ENCODE assay signal across 8 cellular contexts in genomic region chr5:141875795-141876627, GRCh38. TPM values are rescaled to one million over a fixed set of nuclear protein-coding genes. Genes with fewer than 3 reads are reported as not detected.
DNase-seq lines count a peak whose midpoint lies in the region; ATAC-seq and TF ChIP-seq lines count a peak whose summit lies in the region.

No MANE protein-coding gene starts in this region.

- DNase-seq in CD8-positive, alpha-beta memory T cell = peak in 1 of 5 donors; percentile 26
- DNase-seq in NCI-H2227 treated with DMSO at 0.1 percent for 48 hours (lab: John Stamatoyannopoulos, UW) (peak; percentile 24), esophagus muscularis mucosa (ENCODE audit: extremely low spot score) (no peak)
- no peak for DNase-seq in activated naive CD4-positive, alpha-beta T cell treated with anti-CD3 and anti-CD28 coated beads for 36 hours
- DNase-seq in stimulated activated naive CD8-positive, alpha-beta T cell treated with anti-CD3 and anti-CD28 coated beads, Interleukin-15, amount 100 ng/mL, for 72 hours = no peak

- H3K4me3 ChIP-seq in CD8-positive, alpha-beta memory T cell (ENCODE audit: low read length) = peak overlapping the region; percentile 28
- peak overlapping the region; percentile 70 to 82 (median 73) for H3K4me3 ChIP-seq in esophagus muscularis mucosa
- H3K4me3 ChIP-seq in neuron (ENCODE audit: low read length) = peak overlapping the region; percentile 56

- H3K9me3 Mint-ChIP-seq in CD8-positive, alpha-beta memory T cell = no peaks in the 10 kb centered on the region
- H3K9me3 Mint-ChIP-seq in activated naive CD4-positive, alpha-beta T cell treated with anti-CD3 and anti-CD28 coated beads for 36 hours = no peaks in the 10 kb centered on the region
- H3K9me3 Mint-ChIP-seq in stimulated activated naive CD8-positive, alpha-beta T cell treated with anti-CD3 and anti-CD28 coated beads, Interleukin-15, amount 100 ng/mL, for 72 hours = no peaks in the 10 kb centered on the region

- peaks cover 27% of the 10 kb centered on the region for H3K4me1 ChIP-seq in CD8-positive, alpha-beta memory T cell (ENCODE audit: insufficient read depth, low read length)
- H3K4me1 ChIP-seq in esophagus muscularis mucosa = peaks cover 57 to 87% (median 68%) of the 10 kb centered on the region in 4 donors
- peaks cover 44% of the 10 kb centered on the region for H3K4me1 ChIP-seq in neuron (ENCODE audit: insufficient read depth, low read length)

- CTCF ChIA-PET in CD8-positive, alpha-beta memory T cell (lab: Charles Lee) = interaction anchor here (0.6 to 9.0 kb wide), 4 partner anchors 48 to 182 kb away, joined by 3 to 184 read pairs (median 69); no protein-coding TSS in a partner anchor
- CTCF ChIA-PET in activated naive CD4-positive, alpha-beta T cell treated with anti-CD3 and anti-CD28 coated beads for 36 hours (lab: Charles Lee) = interaction anchor here (0.7 to 8.6 kb wide), 5 partner anchors 17 to 183 kb away, joined by 3 to 161 read pairs (median 3); no protein-coding TSS in a partner anchor

- peak overlapping the region in 1 of 8 donors; percentile 4 for H3K27ac Mint-ChIP-seq in CD8-positive, alpha-beta memory T cell
- H3K27ac Mint-ChIP-seq in activated naive CD4-positive, alpha-beta T cell treated with anti-CD3 and anti-CD28 coated beads for 36 hours = no peak overlapping the region
- H3K27ac Mint-ChIP-seq in stimulated activated naive CD8-positive, alpha-beta T cell treated with anti-CD3 and anti-CD28 coated beads, Interleukin-15, amount 100 ng/mL, for 72 hours = no peak overlapping the region

- H3K27me3 Mint-ChIP-seq in CD8-positive, alpha-beta memory T cell = peaks cover 52 to 79% of the 10 kb centered on the region in 2 donors
- H3K27me3 Mint-ChIP-seq in activated naive CD4-positive, alpha-beta T cell treated with anti-CD3 and anti-CD28 coated beads for 36 hours (ENCODE audit: low read depth) = peaks cover 51% of the 10 kb centered on the region
- peaks cover 92% of the 10 kb centered on the region for H3K27me3 Mint-ChIP-seq in stimulated activated naive CD8-positive, alpha-beta T cell treated with anti-CD3 and anti-CD28 coated beads, Interleukin-15, amount 100 ng/mL, for 72 hours

- WGBS in esophagus muscularis mucosa = 1% methylated on average over 24 of the region's 65 CpGs

- TF ChIP-seq CTCF in esophagus muscularis mucosa (IDR thresholded peaks at IDR 0.05) = no peak

- ATAC-seq in HG03175 (IDR thresholded peaks at IDR 0.05; ENCODE audit: unreplicated experiment) = no peak
- ATAC-seq in HG03095 (IDR thresholded peaks at IDR 0.05; ENCODE audit: unreplicated experiment) = no peak
- no peak for ATAC-seq in stimulated activated naive CD8-positive, alpha-beta T cell treated with anti-CD3 and anti-CD28 coated beads, Interleukin-15, amount 100 ng/mL, for 72 hours

- POLR2A ChIA-PET in CD8-positive, alpha-beta memory T cell (lab: Charles Lee) = interaction anchor here (0.5 kb wide), 1 partner anchor 284 kb away, joined by 3 read pairs; no protein-coding TSS in a partner anchor

- H3K4me1 Mint-ChIP-seq in CD8-positive, alpha-beta memory T cell = peaks cover 22 to 36% (median 28%) of the 10 kb centered on the region in 3 donors
- peaks cover 19% of the 10 kb centered on the region for H3K4me1 Mint-ChIP-seq in activated naive CD4-positive, alpha-beta T cell treated with anti-CD3 and anti-CD28 coated beads for 36 hours (ENCODE audit: low read depth)
- H3K4me1 Mint-ChIP-seq in stimulated activated naive CD8-positive, alpha-beta T cell treated with anti-CD3 and anti-CD28 coated beads, Interleukin-15, amount 100 ng/mL, for 72 hours = peaks cover 33% of the 10 kb centered on the region

- peak overlapping the region in 5 of 7 donors; percentile 4 to 64 (median 54) for H3K4me3 Mint-ChIP-seq in CD8-positive, alpha-beta memory T cell
- no peak overlapping the region for H3K4me3 Mint-ChIP-seq in activated naive CD4-positive, alpha-beta T cell treated with anti-CD3 and anti-CD28 coated beads for 36 hours
- peak overlapping the region in 1 of 2 donors; percentile 48 for H3K4me3 Mint-ChIP-seq in stimulated activated naive CD8-positive, alpha-beta T cell treated with anti-CD3 and anti-CD28 coated beads, Interleukin-15, amount 100 ng/mL, for 72 hours

- TF ChIP-seq POLR2A in esophagus muscularis mucosa (IDR thresholded peaks at IDR 0.05; ENCODE audit: low read depth) = no peak

- H3K36me3 Mint-ChIP-seq in CD8-positive, alpha-beta memory T cell = no peaks in the 10 kb centered on the region
- no peaks in the 10 kb centered on the region for H3K36me3 Mint-ChIP-seq in activated naive CD4-positive, alpha-beta T cell treated with anti-CD3 and anti-CD28 coated beads for 36 hours (ENCODE audit: low read depth)

- H3K27me3 ChIP-seq in CD8-positive, alpha-beta memory T cell (ENCODE audit: insufficient read depth, low read length, poor library complexity, severe bottlenecking) = peaks cover 70% of the 10 kb centered on the region
- H3K27me3 ChIP-seq in esophagus muscularis mucosa (peaks cover 0 to 73% (median 30%) of the 10 kb centered on the region in 4 donors), neuron (ENCODE audit: insufficient read depth, low read length) (no peaks in the 10 kb centered on the region)

- TF ChIP-seq EP300 in esophagus muscularis mucosa (IDR thresholded peaks at IDR 0.05) = no peak

- no peak overlapping the region for H3K27ac ChIP-seq in CD8-positive, alpha-beta memory T cell (ENCODE audit: low read depth, low read length)
- peak overlapping the region; percentile 76 to 82 (median 77) for H3K27ac ChIP-seq in esophagus muscularis mucosa (replicated peaks in 1 of 4)

- no peaks in the 10 kb centered on the region for H3K36me3 ChIP-seq in CD8-positive, alpha-beta memory T cell (ENCODE audit: insufficient read depth, low read length)
- H3K36me3 ChIP-seq in esophagus muscularis mucosa = peaks cover 0 to 6% (median 0%) of the 10 kb centered on the region in 4 donors
- no peaks in the 10 kb centered on the region for H3K36me3 ChIP-seq in neuron (ENCODE audit: insufficient read depth, low read length)

- no peaks in the 10 kb centered on the region for H3K9me3 ChIP-seq in CD8-positive, alpha-beta memory T cell (ENCODE audit: low read length)
- H3K9me3 ChIP-seq in esophagus muscularis mucosa (no peaks in the 10 kb centered on the region), neuron (ENCODE audit: low read length) (no peaks in the 10 kb centered on the region)

- intact Hi-C loops in esophagus muscularis mucosa (cut with DNase I) = no loop called here
- intact Hi-C loops in activated naive CD4-positive, alpha-beta T cell treated with anti-CD3 and anti-CD28 coated beads for 36 hours (cut with micrococcal nuclease) = loop anchor here (5.0 to 10.0 kb wide), 2 partner anchors 124 to 461 kb away; partner anchors contain the start of genes PCDHGA10 and PCDHGB7

- peak overlapping the region; percentile 67 for H2AFZ ChIP-seq in neuron (ENCODE audit: low read depth, low read length)

RNA-seq across cellular contexts. Expression of gene PCDH1, which starts 2.2 kb away (rescaled TPM):
- total RNA-seq in CD8-positive, alpha-beta memory T cell = not detected
- 0.54 TPM for polyA plus RNA-seq in CD8-positive, alpha-beta memory T cell
- total RNA-seq in esophagus muscularis mucosa = 10 to 100 TPM; 18.7 to 57.8 (median 38.2) TPM
- total RNA-seq in activated naive CD4-positive, alpha-beta T cell treated with anti-CD3 and anti-CD28 coated beads for 36 hours = not detected

RNA-seq across cellular contexts. Expression of gene DELE1, which starts 47.7 kb away (rescaled TPM):
- 10 to 100 TPM; 48.8 to 50.2 TPM for total RNA-seq in CD8-positive, alpha-beta memory T cell
- polyA plus RNA-seq in CD8-positive, alpha-beta memory T cell = 27.3 TPM
- total RNA-seq in esophagus muscularis mucosa = 10 to 100 TPM; 44.4 to 75.8 (median 49.6) TPM
- total RNA-seq in activated naive CD4-positive, alpha-beta T cell treated with anti-CD3 and anti-CD28 coated beads for 36 hours = 10 to 100 TPM; 48.0 to 50.6 TPM

Comparison
In these comparisons a context has a peak if more than half of its experiments do, and no peak if none do; other contexts are left out.
1. RNA of gene PCDH1, which starts 2.2 kb away (total RNA-seq): 18.7 to 57.8 TPM in esophagus muscularis mucosa; not detected in CD8-positive, alpha-beta memory T cell and not detected in activated naive CD4-positive, alpha-beta T cell treated with anti-CD3 and anti-CD28 coated beads for 36 hours; every median in the first group is over 10 times any median in the second.
2. Peak in every context shown above with its lines, with median percentiles within 50 percentile points of each other: H3K4me3 ChIP-seq.